Comparison of ENCODE assay signal across 8 cellular contexts in genomic region chr11:119094816-119095065, GRCh38. TPM values are rescaled to one million over a fixed set of nuclear protein-coding genes. Genes with fewer than 3 reads are reported as not detected.
DNase-seq lines count a peak whose midpoint lies in the region; ATAC-seq, FAIRE-seq and TF ChIP-seq lines count a peak whose summit lies in the region.

No MANE protein-coding gene starts in this region.

- H3K36me3 ChIP-seq in ACC112 (ENCODE audit: insufficient read depth, low read length) (peaks cover 22% of the 10 kb centered on the region), GM06990 (ENCODE audit: control insufficient read depth, insufficient read depth, low read length) (peaks cover 23% of the 10 kb centered on the region), astrocyte (ENCODE audit: insufficient read depth, low read length) (peaks cover 23% of the 10 kb centered on the region), psoas muscle (ENCODE audit: insufficient read depth in 1 of 2, low read depth in 1 of 2) (peaks cover 4 to 68% of the 10 kb centered on the region in 2 donors)

- H3K4me3 ChIP-seq in ACC112 (ENCODE audit: low read depth, low read length) (peak overlapping the region; percentile 98), GM06990 (replicated peaks; ENCODE audit: low read depth, low read length) (peak overlapping the region; percentile 91), astrocyte (ENCODE audit: insufficient read depth, low read depth, low read length) (peak overlapping the region; percentile 79), psoas muscle (peak overlapping the region; percentile 90)

- H3K9me3 ChIP-seq in astrocyte (ENCODE audit: insufficient read depth, low read depth, low read length) (no peaks in the 10 kb centered on the region), psoas muscle (no peaks in the 10 kb centered on the region)

- H3K9me3 Mint-ChIP-seq in astrocyte (ENCODE audit: unreplicated experiment) = no peaks in the 10 kb centered on the region

- FAIRE-seq in astrocyte (lab: Jason Lieb, UNC) = no peak

- no peaks in the 10 kb centered on the region for H3K27me3 Mint-ChIP-seq in astrocyte (ENCODE audit: low read depth, unreplicated experiment)

- H3K9ac ChIP-seq in astrocyte (ENCODE audit: low read length) = peak overlapping the region; percentile 93

- H3K27me3 ChIP-seq in ACC112 (ENCODE audit: insufficient read depth, low read length) (no peaks in the 10 kb centered on the region), GM06990 (replicated peaks; ENCODE audit: control insufficient read depth, insufficient read depth, low read length) (no peaks in the 10 kb centered on the region), astrocyte (ENCODE audit: insufficient read depth, low read length) (no peaks in the 10 kb centered on the region), psoas muscle (ENCODE audit: insufficient read depth in 3 of 3, low read length in 2 of 3) (no peaks in the 10 kb centered on the region)

- peak overlapping the region; percentile 90 for H3K27ac Mint-ChIP-seq in astrocyte (ENCODE audit: unreplicated experiment)

- TF ChIP-seq CTCF in GM06990 (IDR thresholded peaks at IDR 0.05; ENCODE audit: insufficient read depth, low read length, poor library complexity, severe bottlenecking) (peak; percentile 76), astrocyte (IDR thresholded peaks at IDR 0.05; ENCODE audit: insufficient read depth, low read depth, low read length) (peak; percentile 27), psoas muscle (IDR thresholded peaks at IDR 0.05) (peak; percentile 63)

- H3K79me2 ChIP-seq in ACC112 (ENCODE audit: control insufficient read depth, insufficient read depth, low read length, unreplicated experiment) (peaks cover 35% of the 10 kb centered on the region), astrocyte (ENCODE audit: insufficient read depth, low read length) (peaks cover 40% of the 10 kb centered on the region)

- peak overlapping the region; percentile 89 for H3K4me2 ChIP-seq in astrocyte (ENCODE audit: low read length)

- H3K4me1 ChIP-seq in ACC112 (ENCODE audit: control insufficient read depth, insufficient read depth, low read length, unreplicated experiment) (peaks cover 15% of the 10 kb centered on the region), astrocyte (ENCODE audit: insufficient read depth, low read length) (peaks cover 17% of the 10 kb centered on the region), psoas muscle (peaks cover 19% of the 10 kb centered on the region)

- H3K27ac ChIP-seq in ACC112 (ENCODE audit: low read depth, low read length) (peak overlapping the region; percentile 61), astrocyte (ENCODE audit: low read depth, low read length) (peak overlapping the region; percentile 75), psoas muscle (peak overlapping the region; percentile 96)

- intact Hi-C loops in psoas muscle (cut with DNase I) = no loop called here

- peak overlapping the region; percentile 92 for H3K4me3 Mint-ChIP-seq in astrocyte (ENCODE audit: unreplicated experiment)

- WGBS in psoas muscle, 3 donors = 0 to 1% (median 0%) methylated on average over 7 to 19 of the region's 19 CpGs

- H2AFZ ChIP-seq in ACC112 (ENCODE audit: low read length, unreplicated experiment) = no peak overlapping the region
- no peak overlapping the region for H2AFZ ChIP-seq in astrocyte (ENCODE audit: low read depth, low read length)

- ATAC-seq in HG02588 (IDR thresholded peaks at IDR 0.05; ENCODE audit: unreplicated experiment) (peak; percentile 40), psoas muscle (peak; percentile 81 to 90 (median 86))

- peaks cover 14% of the 10 kb centered on the region for H3K36me3 Mint-ChIP-seq in astrocyte (ENCODE audit: low read depth, unreplicated experiment)

- peaks cover 10% of the 10 kb centered on the region for H3K4me1 Mint-ChIP-seq in astrocyte (ENCODE audit: low read depth, unreplicated experiment)

- DNase-seq in GM06990 (ENCODE audit: extremely low read depth, insufficient read length) = peak; percentile 84
- DNase-seq in NCI-H446 treated with DMSO at 0.1 percent for 48 hours (lab: John Stamatoyannopoulos, UW) = peak; percentile 63
- DNase-seq in astrocyte (ENCODE audit: low read depth) = peak; percentile 75
- peak; percentile 74 for DNase-seq in hippocampal formation (lab: John Stamatoyannopoulos, UW)
- peak; percentile 85 to 94 for DNase-seq in psoas muscle
- DNase-seq in NCI-H345 (lab: John Stamatoyannopoulos, UW) = no peak

- H4K20me1 ChIP-seq in astrocyte (ENCODE audit: insufficient read depth, low read length) = peaks cover 29% of the 10 kb centered on the region

RNA-seq across cellular contexts. Expression of gene DPAGT1, which starts 6.9 kb away (rescaled TPM):
- 44.1 and 47.1 TPM in 2 replicates for total RNA-seq in astrocyte
- 10 to 100 TPM in 3 of 4 donors, 1 to 10 TPM in 1; 9.4 to 12.9 (median 12.3) TPM for total RNA-seq in psoas muscle
- polyA plus RNA-seq in psoas muscle = 10 to 100 TPM; 12.1 to 38.7 (median 27.3) TPM

RNA-seq across cellular contexts. Expression of gene HMBS, which starts 10.1 kb away (rescaled TPM):
- total RNA-seq in astrocyte (21.4 and 22.2 TPM in 2 replicates), psoas muscle (10 to 100 TPM; 18.1 to 33.3 (median 25.8) TPM)
- polyA plus RNA-seq in psoas muscle = 10 to 100 TPM; 38.3 to 45.3 (median 40.4) TPM

RNA-seq across cellular contexts. Expression of gene C2CD2L, which starts 12.4 kb away (rescaled TPM):
- total RNA-seq in astrocyte (10.9 and 11.1 TPM in 2 replicates), psoas muscle (10 to 100 TPM; 10.9 to 16.8 (median 15.0) TPM)
- polyA plus RNA-seq in psoas muscle = 10 to 100 TPM; 14.5 to 28.7 (median 15.2) TPM

RNA-seq across cellular contexts. Expression of gene HINFP, which starts 26.6 kb away (rescaled TPM):
- total RNA-seq in astrocyte (22.7 and 27.8 TPM in 2 replicates), psoas muscle (10 to 100 TPM; 10.1 to 16.2 (median 14.3) TPM)
- polyA plus RNA-seq in psoas muscle = 10 to 100 TPM in 2 of 3 donors, 1 to 10 TPM in 1; 8.3 to 20.6 (median 10.9) TPM

RNA-seq across cellular contexts. Expression of gene VPS11, which starts 27.1 kb away (rescaled TPM):
- total RNA-seq in astrocyte (22.4 and 24.0 TPM in 2 replicates), psoas muscle (10 to 100 TPM; 16.2 to 25.4 (median 19.6) TPM)
- 10 to 100 TPM; 16.4 to 23.2 (median 21.8) TPM for polyA plus RNA-seq in psoas muscle
